Comparison of ENCODE assay signal across 26 cellular contexts in the genomic region with DNA sequence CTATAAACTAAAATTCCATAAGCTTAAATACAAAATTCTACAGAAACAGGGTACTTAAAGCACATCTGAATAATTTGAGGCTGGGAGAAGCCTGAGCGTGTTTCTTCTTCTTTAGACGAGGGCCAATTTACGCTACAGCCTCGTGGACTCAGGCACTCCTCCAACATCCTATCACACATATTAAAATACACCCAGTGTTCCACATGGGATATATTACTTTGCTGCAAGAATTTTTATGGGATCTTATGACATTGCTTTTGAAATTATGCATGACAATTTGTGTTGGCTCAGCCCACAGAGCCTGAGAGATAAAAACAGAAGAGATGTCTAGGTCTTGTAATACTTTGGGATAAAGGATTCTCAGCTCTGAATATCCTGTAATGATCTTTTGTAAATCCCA.
"Had no signal": no experiment of that assay in that cellular context is flagged by ENCODE, and none has a peak within 500 bp of the region (broad histone marks: within the 10 kb centered on the region; RNA-seq: fewer than 3 reads in every experiment).

No MANE protein-coding gene starts in this region.

- H3K4me3 Mint-ChIP-seq: activated CD4-positive, alpha-beta T cell treated with anti-CD3 and anti-CD28 coated beads for 36 hours; activated CD8-positive, alpha-beta memory T cell treated with anti-CD3 and anti-CD28 coated beads, Interleukin-2, amount 10 ng/mL, durations not matched to agents 7 days and 5 days; activated CD8-positive, alpha-beta T cell treated with anti-CD3 and anti-CD28 coated beads, Interleukin-2, amount 10 ng/mL, durations not matched to agents 7 days and 5 days; activated naive CD8-positive, alpha-beta T cell; activated T-cell treated with anti-CD3 and anti-CD28 coated beads, Interleukin-2, amount 50 U/mL, for 72 hours; central memory CD8-positive, alpha-beta T cell; nephron progenitor cell; T-cell had no signal

- H3K27me3 ChIP-seq: esophagus squamous epithelium, left lung, right atrium auricular region, spleen, tibial nerve had no signal

- H3K27ac Mint-ChIP-seq: activated CD4-positive, alpha-beta T cell treated with anti-CD3 and anti-CD28 coated beads for 36 hours; activated CD8-positive, alpha-beta memory T cell treated with anti-CD3 and anti-CD28 coated beads, Interleukin-2, amount 10 ng/mL, durations not matched to agents 7 days and 5 days; activated CD8-positive, alpha-beta T cell treated with anti-CD3 and anti-CD28 coated beads, Interleukin-2, amount 10 ng/mL, durations not matched to agents 7 days and 5 days; activated naive CD8-positive, alpha-beta T cell; activated T-cell treated with anti-CD3 and anti-CD28 coated beads, Interleukin-2, amount 50 U/mL, for 72 hours; T-cell had no signal

- H3K27me3 Mint-ChIP-seq: activated CD8-positive, alpha-beta memory T cell treated with anti-CD3 and anti-CD28 coated beads, Interleukin-2, amount 10 ng/mL, durations not matched to agents 7 days and 5 days; activated naive CD8-positive, alpha-beta T cell; central memory CD8-positive, alpha-beta T cell; T-cell had no signal

- H3K36me3 Mint-ChIP-seq: activated CD8-positive, alpha-beta memory T cell treated with anti-CD3 and anti-CD28 coated beads, Interleukin-2, amount 10 ng/mL, durations not matched to agents 7 days and 5 days; activated naive CD8-positive, alpha-beta T cell; T-cell had no signal

- DNase-seq: activated CD4-positive, alpha-beta T cell treated with anti-CD3 and anti-CD28 coated beads for 36 hours; activated CD4-positive, CD25-positive, alpha-beta regulatory T cell; activated CD8-positive, alpha-beta memory T cell treated with anti-CD3 and anti-CD28 coated beads, Interleukin-2, amount 10 ng/mL, durations not matched to agents 7 days and 5 days; activated CD8-positive, alpha-beta T cell treated with anti-CD3 and anti-CD28 coated beads, Interleukin-2, amount 10 ng/mL, durations not matched to agents 7 days and 5 days; activated naive CD4-positive, alpha-beta T cell treated with Interleukin-2 at 50 U/mL for 16 hours; activated T-cell treated with anti-CD3 and anti-CD28 coated beads for 4 hours; activated T-cell treated with anti-CD3 and anti-CD28 coated beads, Interleukin-2, amount 50 U/mL, for 72 hours; anterior cingulate cortex; dermis blood vessel endothelial cell; effector CD4-positive, alpha-beta T cell; esophagus squamous epithelium; heart right ventricle; left lung; lower lobe of right lung; mesenchymal stem cell; nephron progenitor cell; spleen; stimulated activated naive CD4-positive, alpha-beta T cell treated with Interleukin-2 at 50 U/mL for 16 hours; T-cell had no signal

- H3K36me3 ChIP-seq: heart right ventricle, left lung, lower lobe of right lung, neutrophil, right atrium auricular region, spleen, tibial nerve had no signal

- H3K9me3 Mint-ChIP-seq: activated T-cell treated with anti-CD3 and anti-CD28 coated beads, Interleukin-2, amount 50 U/mL, for 72 hours; central memory CD8-positive, alpha-beta T cell; nephron progenitor cell; T-cell had no signal

- ATAC-seq: activated CD4-positive, alpha-beta T cell treated with anti-CD3 and anti-CD28 coated beads for 36 hours; activated CD8-positive, alpha-beta memory T cell treated with anti-CD3 and anti-CD28 coated beads, Interleukin-2, amount 10 ng/mL, durations not matched to agents 7 days and 5 days; activated CD8-positive, alpha-beta T cell treated with anti-CD3 and anti-CD28 coated beads, Interleukin-2, amount 10 ng/mL, durations not matched to agents 7 days and 5 days; activated T-cell treated with anti-CD3 and anti-CD28 coated beads, Interleukin-2, amount 50 U/mL, for 72 hours; heart right ventricle; left lung; lower lobe of right lung; T-cell had no signal

- H3K27ac ChIP-seq: epithelial cell of prostate, esophagus squamous epithelium, heart right ventricle, left lung, lower lobe of right lung, neutrophil, parathyroid adenoma, right atrium auricular region, spleen, tibial nerve had no signal

- H3K4me3 ChIP-seq: esophagus squamous epithelium, heart right ventricle, left lung, lower lobe of right lung, right atrium auricular region, spleen, tibial nerve had no signal

- H3K9me3 ChIP-seq: esophagus squamous epithelium, heart right ventricle, left lung, lower lobe of right lung, neutrophil, right atrium auricular region, spleen, tibial nerve had no signal
